8 cellular contexts compared by ENCODE assay signal in the genomic region with DNA sequence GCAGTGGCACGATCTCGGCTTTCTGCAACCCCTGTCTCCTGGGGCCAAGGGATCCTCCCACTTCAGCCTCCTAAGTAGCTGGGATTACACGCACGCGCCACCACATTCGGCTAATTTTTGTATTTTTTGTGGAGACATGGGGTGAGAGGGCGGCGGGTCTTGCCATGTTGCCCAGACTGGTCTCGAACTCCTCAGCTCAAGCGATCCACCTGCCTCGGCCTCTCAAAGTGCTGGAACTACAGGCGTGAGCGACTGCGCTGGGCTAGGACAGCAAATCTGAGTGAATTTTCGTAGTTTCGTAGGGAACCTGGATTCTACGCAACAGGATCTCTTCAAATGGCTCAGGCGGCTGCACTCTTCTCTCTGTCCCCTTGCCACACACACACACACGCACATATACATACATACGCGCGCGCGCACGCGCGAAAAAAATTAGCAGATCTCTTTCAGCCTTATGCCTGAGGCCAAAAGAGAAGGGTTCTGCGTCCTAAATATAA. TPM values are rescaled to one million over a fixed set of nuclear protein-coding genes. Genes with fewer than 3 reads are reported as not detected.
DNase-seq lines count a peak whose midpoint lies in the region; ATAC-seq and TF ChIP-seq lines count a peak whose summit lies in the region.

No MANE protein-coding gene starts in this region.

- DNase-seq in activated CD4-positive, alpha-beta T cell treated with anti-CD3 and anti-CD28 coated beads for 36 hours = no peak
- DNase-seq in activated CD4-positive, alpha-beta T cell treated with anti-CD3 and anti-CD28 coated beads for 1 hour = no peak
- DNase-seq in left ventricle myocardium inferior = no peak

- H3K36me3 Mint-ChIP-seq in activated CD4-positive, alpha-beta T cell treated with anti-CD3 and anti-CD28 coated beads for 36 hours (ENCODE audit: low read depth) = peaks cover 2% of the 10 kb centered on the region
- H3K36me3 Mint-ChIP-seq in stimulated activated memory B cell treated with anti-CD40 and anti-IgM and Interleukin-4, amounts not matched to agents 10 μg/mL and 1 μg/mL and 100 μg/mL, for 72 hours = peaks cover 7% of the 10 kb centered on the region

- no peak for TF ChIP-seq CTCF in WI38 (IDR thresholded peaks at IDR 0.05; ENCODE audit: low read depth, low read length)
- no peak for TF ChIP-seq CTCF in left ventricle myocardium inferior (IDR thresholded peaks at IDR 0.05; ENCODE audit: borderline replicate concordance)

- POLR2A ChIA-PET in activated CD4-positive, alpha-beta T cell treated with anti-CD3 and anti-CD28 coated beads for 36 hours (lab: Charles Lee) = interaction anchor here (1.8 kb wide), 1 partner anchor 20 kb away, joined by 9 read pairs; a partner anchor contains a TSS

- H3K9me3 ChIP-seq in left ventricle myocardium inferior (replicated peaks) = no peaks in the 10 kb centered on the region

- peak overlapping the region; percentile 87 for H3K4me3 Mint-ChIP-seq in activated CD4-positive, alpha-beta T cell treated with anti-CD3 and anti-CD28 coated beads for 36 hours
- peak overlapping the region; percentile 96 for H3K4me3 Mint-ChIP-seq in stimulated activated memory B cell treated with anti-CD40 and anti-IgM and Interleukin-4, amounts not matched to agents 10 μg/mL and 1 μg/mL and 100 μg/mL, for 72 hours

- H3K4me1 Mint-ChIP-seq in activated CD4-positive, alpha-beta T cell treated with anti-CD3 and anti-CD28 coated beads for 36 hours = peaks cover 37% of the 10 kb centered on the region
- peaks cover 40% of the 10 kb centered on the region for H3K4me1 Mint-ChIP-seq in stimulated activated memory B cell treated with anti-CD40 and anti-IgM and Interleukin-4, amounts not matched to agents 10 μg/mL and 1 μg/mL and 100 μg/mL, for 72 hours

- peaks cover 32% of the 10 kb centered on the region for H3K4me1 ChIP-seq in left ventricle myocardium inferior

- H3K27me3 Mint-ChIP-seq in activated CD4-positive, alpha-beta T cell treated with anti-CD3 and anti-CD28 coated beads for 36 hours = no peaks in the 10 kb centered on the region
- H3K27me3 Mint-ChIP-seq in stimulated activated memory B cell treated with anti-CD40 and anti-IgM and Interleukin-4, amounts not matched to agents 10 μg/mL and 1 μg/mL and 100 μg/mL, for 72 hours = no peaks in the 10 kb centered on the region

- intact Hi-C loops in activated CD4-positive, alpha-beta T cell treated with anti-CD3 and anti-CD28 coated beads for 36 hours (cut with DNase I, micrococcal nuclease) = loop anchor here (1.0 to 2.0 kb wide), 9 partner anchors 14 to 178 kb away; a partner anchor contains a TSS
- intact Hi-C loops in left ventricle myocardium inferior (cut with micrococcal nuclease) = no loop called here

- H3K9me3 Mint-ChIP-seq in activated CD4-positive, alpha-beta T cell treated with anti-CD3 and anti-CD28 coated beads for 36 hours (ENCODE audit: low read depth) = no peaks in the 10 kb centered on the region
- H3K9me3 Mint-ChIP-seq in stimulated activated memory B cell treated with anti-CD40 and anti-IgM and Interleukin-4, amounts not matched to agents 10 μg/mL and 1 μg/mL and 100 μg/mL, for 72 hours = no peaks in the 10 kb centered on the region

- no peaks in the 10 kb centered on the region for H3K27me3 ChIP-seq in left ventricle myocardium inferior (ENCODE audit: low read depth)

- CTCF ChIA-PET in activated CD4-positive, alpha-beta T cell treated with anti-CD3 and anti-CD28 coated beads for 36 hours (lab: Charles Lee) = interaction anchor here (0.7 to 3.5 kb wide), 3 partner anchors 19 to 129 kb away, joined by 3 to 27 read pairs (median 9); a partner anchor contains a TSS

- H3K4me3 ChIP-seq in WI38 (ENCODE audit: low read depth, low read length) (peak overlapping the region; percentile 95), left ventricle myocardium inferior (peak overlapping the region; percentile 83)

- peak overlapping the region; percentile 48 for H3K27ac Mint-ChIP-seq in activated CD4-positive, alpha-beta T cell treated with anti-CD3 and anti-CD28 coated beads for 36 hours
- H3K27ac Mint-ChIP-seq in stimulated activated memory B cell treated with anti-CD40 and anti-IgM and Interleukin-4, amounts not matched to agents 10 μg/mL and 1 μg/mL and 100 μg/mL, for 72 hours = peak overlapping the region; percentile 98

- H3K27ac ChIP-seq in left ventricle myocardium inferior (replicated peaks) = peak overlapping the region; percentile 56

- peak; percentile 2 for ATAC-seq in activated CD4-positive, alpha-beta T cell treated with anti-CD3 and anti-CD28 coated beads for 36 hours
- no peak for ATAC-seq in stimulated activated memory B cell treated with anti-CD40 and anti-IgM and Interleukin-4, amounts not matched to agents 10 μg/mL and 1 μg/mL and 100 μg/mL, for 72 hours
- ATAC-seq in HG02763 (IDR thresholded peaks at IDR 0.05; ENCODE audit: unreplicated experiment) (no peak), HG03520 (IDR thresholded peaks at IDR 0.05; ENCODE audit: unreplicated experiment) (no peak), HG03135 (IDR thresholded peaks at IDR 0.05; ENCODE audit: unreplicated experiment) (no peak)

- H3K36me3 ChIP-seq in left ventricle myocardium inferior = peaks cover 11% of the 10 kb centered on the region

RNA-seq across cellular contexts. Expression of a gene that starts 0.4 kb away (rescaled TPM):
- 1 to 10 TPM; 3.5 to 3.6 TPM for total RNA-seq in activated CD4-positive, alpha-beta T cell treated with anti-CD3 and anti-CD28 coated beads for 36 hours
- total RNA-seq in left ventricle myocardium inferior = 1.0 TPM

RNA-seq across cellular contexts. Expression of a gene that starts 0.7 kb away (rescaled TPM):
- total RNA-seq in activated CD4-positive, alpha-beta T cell treated with anti-CD3 and anti-CD28 coated beads for 36 hours = 10 to 100 TPM; 31.6 to 40.0 TPM
- 12.8 TPM for total RNA-seq in left ventricle myocardium inferior

RNA-seq across cellular contexts. Expression of a gene that starts 19.9 kb away (rescaled TPM):
- total RNA-seq in activated CD4-positive, alpha-beta T cell treated with anti-CD3 and anti-CD28 coated beads for 36 hours = 10 to 100 TPM; 11.1 to 16.4 TPM
- 26.1 TPM for total RNA-seq in left ventricle myocardium inferior

RNA-seq across cellular contexts. Expression of a gene that starts 20.4 kb away (rescaled TPM):
- total RNA-seq in activated CD4-positive, alpha-beta T cell treated with anti-CD3 and anti-CD28 coated beads for 36 hours = 10 to 100 TPM; 11.6 to 14.3 TPM
- 11.3 TPM for total RNA-seq in left ventricle myocardium inferior

RNA-seq across cellular contexts. Expression of a gene that starts 35.9 kb away (rescaled TPM):
- under 1 TPM; 0.37 to 0.74 TPM for total RNA-seq in activated CD4-positive, alpha-beta T cell treated with anti-CD3 and anti-CD28 coated beads for 36 hours
- 0.30 TPM for total RNA-seq in left ventricle myocardium inferior
